ENCODE assay signal across 17 cellular contexts in genomic region chr2:181848356-181848876, GRCh38. TPM values are rescaled to one million over a fixed set of nuclear protein-coding genes. Genes with fewer than 3 reads are reported as not detected.
DNase-seq lines count a peak whose midpoint lies in the region; ATAC-seq and TF ChIP-seq lines count a peak whose summit lies in the region.
"Had no signal": no experiment of that assay in that cellular context is flagged by ENCODE, and none has a peak within 500 bp of the region (broad histone marks: within the 10 kb centered on the region; RNA-seq: fewer than 3 reads in every experiment).

No MANE protein-coding gene starts in this region.

- TF ChIP-seq POLR2A in upper lobe of left lung (IDR thresholded peaks at IDR 0.05) = no peak

- no peaks in the 10 kb centered on the region for H3K4me1 ChIP-seq in upper lobe of left lung
- H3K4me1 ChIP-seq: psoas muscle had no signal

- H3K27me3 Mint-ChIP-seq in activated T-helper 17 cell treated with anti-CD3 and anti-CD28 coated beads, Interleukin-2, amount 50 U/mL, for 72 hours = peaks cover 3% of the 10 kb centered on the region
- H3K27me3 Mint-ChIP-seq in nephron progenitor cell (ENCODE audit: low read depth, poor library complexity) = peaks cover 3% of the 10 kb centered on the region

- 73 to 76% methylated on average over 3 of the region's 3 CpGs for WGBS in upper lobe of left lung, 2 donors

- no peaks in the 10 kb centered on the region for H3K36me3 Mint-ChIP-seq in activated T-helper 17 cell treated with anti-CD3 and anti-CD28 coated beads, Interleukin-2, amount 50 U/mL, for 72 hours (ENCODE audit: low read depth)
- no peaks in the 10 kb centered on the region for H3K36me3 Mint-ChIP-seq in nephron progenitor cell (ENCODE audit: low read depth)

- H3K4me3 Mint-ChIP-seq in activated T-helper 17 cell treated with anti-CD3 and anti-CD28 coated beads, Interleukin-2, amount 50 U/mL, for 72 hours = no peak overlapping the region
- peak overlapping the region; percentile 39 for H3K4me3 Mint-ChIP-seq in nephron progenitor cell
- H3K4me3 Mint-ChIP-seq: T-helper 17 cell had no signal

- H3K27ac ChIP-seq in upper lobe of left lung = no peak overlapping the region
- H3K27ac ChIP-seq: psoas muscle had no signal

- H3K9me3 ChIP-seq in upper lobe of left lung = no peaks in the 10 kb centered on the region
- H3K9me3 ChIP-seq: esophagus muscularis mucosa, psoas muscle had no signal

- no peaks in the 10 kb centered on the region for H3K27me3 ChIP-seq in upper lobe of left lung
- H3K27me3 ChIP-seq: esophagus muscularis mucosa had no signal

- H3K9me3 Mint-ChIP-seq in activated T-helper 17 cell treated with anti-CD3 and anti-CD28 coated beads, Interleukin-2, amount 50 U/mL, for 72 hours = no peaks in the 10 kb centered on the region
- H3K9me3 Mint-ChIP-seq in nephron progenitor cell = no peaks in the 10 kb centered on the region

- H3K4me1 Mint-ChIP-seq in activated T-helper 17 cell treated with anti-CD3 and anti-CD28 coated beads, Interleukin-2, amount 50 U/mL, for 72 hours = no peaks in the 10 kb centered on the region
- H3K4me1 Mint-ChIP-seq in nephron progenitor cell = peaks cover 82% of the 10 kb centered on the region
- H3K4me1 Mint-ChIP-seq: T-helper 17 cell had no signal

- DNase-seq in DMS79 treated with DMSO at 0.1 percent for 48 hours (lab: John Stamatoyannopoulos, UW) (peak; percentile 95), LHCN-M2 (ENCODE audit: low read depth) (peak; percentile 19), nephron progenitor cell (no peak), NCI-H526 treated with DMSO at 0.1 percent for 48 hours (lab: John Stamatoyannopoulos, UW) (no peak), upper lobe of left lung (no peak)
- DNase-seq in activated CD4-positive, CD25-positive, alpha-beta regulatory T cell (lab: John Stamatoyannopoulos, UW) = no peak
- DNase-seq: activated CD8-positive, alpha-beta memory T cell treated with anti-CD3 and anti-CD28 coated beads, Interleukin-2, amount 50 U/mL, for 48 hours; activated naive CD4-positive, alpha-beta T cell treated with anti-CD3 and anti-CD28 coated beads, Interleukin-2, amount 50 U/mL, for 16 hours; left cardiac atrium; NCI-H2029 treated with DMSO at 0.1 percent for 48 hours; NCI-H748 treated with DMSO at 0.1 percent for 48 hours; psoas muscle; stimulated activated CD4-positive, alpha-beta T cell treated with anti-CD3 and anti-CD28 coated beads, Interleukin-15, amount 100 ng/mL, for 24 hours; T-helper 17 cell had no signal

- H3K36me3 ChIP-seq in upper lobe of left lung = no peaks in the 10 kb centered on the region
- H3K36me3 ChIP-seq: esophagus muscularis mucosa had no signal

- no peak for TF ChIP-seq EP300 in upper lobe of left lung (IDR thresholded peaks at IDR 0.05)

- H3K27ac Mint-ChIP-seq in activated T-helper 17 cell treated with anti-CD3 and anti-CD28 coated beads, Interleukin-2, amount 50 U/mL, for 72 hours = no peak overlapping the region
- H3K27ac Mint-ChIP-seq in nephron progenitor cell = peak overlapping the region; percentile 98
- H3K27ac Mint-ChIP-seq: T-helper 17 cell had no signal

- no peak for TF ChIP-seq CTCF in nephron progenitor cell (IDR thresholded peaks at IDR 0.05)
- no peak for TF ChIP-seq CTCF in upper lobe of left lung (IDR thresholded peaks at IDR 0.05)

- peak; percentile 26 for ATAC-seq in activated T-helper 17 cell treated with anti-CD3 and anti-CD28 coated beads, Interleukin-2, amount 50 U/mL, for 72 hours (replicated peaks)
- ATAC-seq in GM19035 (IDR thresholded peaks at IDR 0.05; ENCODE audit: unreplicated experiment) (no peak), upper lobe of left lung (ENCODE audit: low FRiP score in 2 of 2) (no peak)
- ATAC-seq: left cardiac atrium, psoas muscle, T-helper 17 cell had no signal

- no peak overlapping the region for H3K4me3 ChIP-seq in upper lobe of left lung
- H3K4me3 ChIP-seq: esophagus muscularis mucosa, psoas muscle had no signal

RNA-seq across cellular contexts. Expression of gene ITPRID2, which starts 43.1 kb away (rescaled TPM):
- total RNA-seq in LHCN-M2 (2014; rRNA removed) = 83.0 and 99.6 TPM in 2 replicates
- 36.2 TPM for polyA plus RNA-seq in LHCN-M2 (2012)
- total RNA-seq in activated T-helper 17 cell treated with anti-CD3 and anti-CD28 coated beads, Interleukin-2, amount 50 U/mL, for 72 hours = 10 to 100 TPM; 36.4 to 57.4 TPM
- total RNA-seq in upper lobe of left lung = 100 to 1,000 TPM; 125 to 770 (median 214) TPM

Comparison
In these comparisons a context has a peak if more than half of its experiments do, and no peak if none do; other contexts are left out.
1. DNase-seq: peak in DMS79 treated with DMSO at 0.1 percent for 48 hours (single experiment) and LHCN-M2 (single experiment); none in nephron progenitor cell (single experiment), NCI-H526 treated with DMSO at 0.1 percent for 48 hours (single experiment), activated CD4-positive, CD25-positive, alpha-beta regulatory T cell (0 of 4) and upper lobe of left lung (0 of 2).